Comparison of ENCODE assay signal across 9 cellular contexts in genomic region chr3:132006605-132007204, GRCh38. TPM values are rescaled to one million over a fixed set of nuclear protein-coding genes. Genes with fewer than 3 reads are reported as not detected.
DNase-seq lines count a peak whose midpoint lies in the region; ATAC-seq and TF ChIP-seq lines count a peak whose summit lies in the region.
"Had no signal": no experiment of that assay in that cellular context is flagged by ENCODE, and none has a peak within 500 bp of the region (broad histone marks: within the 10 kb centered on the region; RNA-seq: fewer than 3 reads in every experiment).

No MANE protein-coding gene starts in this region.

- ATAC-seq in HCT116: peak; percentile 67; the same call in 1 of the 2 replicates
- no peak for ATAC-seq in GM18858 (IDR thresholded peaks at IDR 0.05; ENCODE audit: unreplicated experiment)
- no peak for ATAC-seq in GM21515 (IDR thresholded peaks at IDR 0.05; ENCODE audit: unreplicated experiment)

- peak; percentile 10 for DNase-seq in NCI-H1092 treated with DMSO at 0.1 percent for 48 hours (lab: John Stamatoyannopoulos, UW)
- no peak for DNase-seq in NCI-H1092 (lab: John Stamatoyannopoulos, UW)
- peak; percentile 13 for DNase-seq in HCT116 (ENCODE audit: low read depth, low spot score)
- peak; percentile 6 to 45 for DNase-seq in SJCRH30
- DNase-seq in glomerular visceral epithelial cell (ENCODE audit: extremely low spot score): peak; percentile 17
- DNase-seq in type B pancreatic cell (ENCODE audit: extremely low spot score, unreplicated experiment): no peak

- TF ChIP-seq POLR2A in HCT116 (IDR thresholded peaks at IDR 0.05; ENCODE audit: borderline replicate concordance, extremely low read depth, insufficient read depth, insufficient read length): no peak

- RAD21 ChIA-PET in HCT116 (lab: Charles Lee; ENCODE audit: low non-redundant PET in 1 of 2, low total read pairs in 2 of 2, uncharacterized antibody in 2 of 2, unreplicated experiment in 2 of 2): no interaction called here

- H3K36me3 Mint-ChIP-seq in type B pancreatic cell: no peaks in the 10 kb centered on the region

- TF ChIP-seq CTCF in HCT116 (IDR thresholded peaks at IDR 0.05 in 2 of 3, conservative IDR thresholded peaks at IDR 0.05 in 1 of 3; ENCODE audit: borderline replicate concordance in 1 of 3, insufficient read depth in 1 of 3, low read depth in 2 of 3, low read length in 2 of 3) (peak; percentile 35 to 68 (median 64); a peak in 5 of 6 replicates), type B pancreatic cell (conservative IDR thresholded peaks at IDR 0.05) (peak; percentile 73)

- no peak overlapping the region for H3K27ac Mint-ChIP-seq in type B pancreatic cell

- peaks cover 17% of the 10 kb centered on the region for H3K4me1 Mint-ChIP-seq in type B pancreatic cell (ENCODE audit: unreplicated experiment)

- no peaks in the 10 kb centered on the region for H3K9me3 ChIP-seq in HCT116 (ENCODE audit: control insufficient read depth in 1 of 2, insufficient read depth in 1 of 2, low read depth in 1 of 2, low read length in 2 of 2)
- no peaks in the 10 kb centered on the region for H3K9me3 ChIP-seq in SJCRH30 (replicated peaks)
- H3K9me3 ChIP-seq: BLaER1 had no signal

- peaks cover 6% of the 10 kb centered on the region for H3K27me3 Mint-ChIP-seq in type B pancreatic cell

- no TSS peak for BruUV-seq in HCT116 (replicated peaks; lab: Mats Ljungman, UMichigan)

- no peak overlapping the region for H3K4me2 ChIP-seq in HCT116 (ENCODE audit: low read length)
- H3K4me2 ChIP-seq: BLaER1 had no signal

- no peaks in the 10 kb centered on the region for H4K20me1 ChIP-seq in HCT116 (ENCODE audit: insufficient read depth)
- H4K20me1 ChIP-seq: BLaER1 had no signal

- no peak overlapping the region for H3K9ac ChIP-seq in HCT116 (ENCODE audit: low read length)
- H3K9ac ChIP-seq: BLaER1 had no signal

- H3K36me3 ChIP-seq in HCT116 (ENCODE audit: control insufficient read depth in 1 of 2, insufficient read depth in 2 of 2, low read length in 2 of 2) (no peaks in the 10 kb centered on the region), SJCRH30 (no peaks in the 10 kb centered on the region)
- H3K36me3 ChIP-seq: BLaER1 had no signal

- no peak overlapping the region for H2AFZ ChIP-seq in HCT116 (ENCODE audit: low read depth, low read length, poor library complexity, severe bottlenecking)

- peaks cover 10% of the 10 kb centered on the region; the same call in 1 of the 2 replicates for H3K27me3 ChIP-seq in HCT116 (ENCODE audit: insufficient read depth, low read length)
- no peaks in the 10 kb centered on the region for H3K27me3 ChIP-seq in SJCRH30
- H3K27me3 ChIP-seq: BLaER1 had no signal

- H3K9me2 ChIP-seq in HCT116 (ENCODE audit: insufficient read depth): no peaks in the 10 kb centered on the region

- no peaks in the 10 kb centered on the region for H3K4me1 ChIP-seq in HCT116 (ENCODE audit: control insufficient read depth in 1 of 2, insufficient read depth in 2 of 2, low read length in 2 of 2)
- H3K4me1 ChIP-seq in SJCRH30: no peaks in the 10 kb centered on the region
- H3K4me1 ChIP-seq: BLaER1 had no signal

- TF ChIP-seq RAD21 in HCT116 (IDR thresholded peaks at IDR 0.05; ENCODE audit: low read depth): peak; percentile 39

- POLR2A ChIA-PET in HCT116 (lab: Charles Lee): no interaction called here

- no peak overlapping the region for H3K27ac ChIP-seq in HCT116 (ENCODE audit: low read depth, low read length)
- H3K27ac ChIP-seq in SJCRH30: no peak overlapping the region
- H3K27ac ChIP-seq: BLaER1 had no signal

- intact Hi-C loops in HCT116 (cut with micrococcal nuclease): no loop called here

- H3K9me3 Mint-ChIP-seq in type B pancreatic cell: no peaks in the 10 kb centered on the region

- H3K79me2 ChIP-seq in HCT116 (ENCODE audit: insufficient read depth, low read length): no peaks in the 10 kb centered on the region

- CTCF ChIA-PET in HCT116 (lab: Charles Lee): interaction anchor here (1.3 kb wide), 1 partner anchor 12 kb away, joined by 3 read pairs; no protein-coding TSS in a partner anchor

- H3K4me3 ChIP-seq in HCT116 (replicated peaks in 1 of 2; ENCODE audit: low read depth in 1 of 2, low read length in 2 of 2) (no peak overlapping the region), SJCRH30 (no peak overlapping the region)
- H3K4me3 ChIP-seq: BLaER1 had no signal

- H3K4me3 Mint-ChIP-seq in type B pancreatic cell: no peak overlapping the region

TF ChIP-seq in HCT116, 20 proteins besides CTCF, POLR2A, EP300 and RAD21:
- TF ChIP-seq JUND (IDR thresholded peaks at IDR 0.05) (no peak), CEBPB (IDR thresholded peaks at IDR 0.05; ENCODE audit: low read depth) (0 out of 2 replicates have a peak, but pooled peaks have one; percentile 25)

RNA-seq across cellular contexts. Expression of gene CPNE4, which starts 28.1 kb away (rescaled TPM):
- not detected for total RNA-seq in HCT116 (2021; ENCODE audit: unreplicated experiment)
- polyA plus RNA-seq in HCT116 (2012): not detected in 2 replicates
- 0.04 and 0.10 TPM in 2 replicates for total RNA-seq in SJCRH30 (2014; rRNA removed; shearing (Covaris generic))
- 3.9 and 5.2 TPM in 2 replicates for total RNA-seq in type B pancreatic cell (ENCODE audit: low replicate concordance)

Comparison
In these comparisons a context has a peak if more than half of its experiments do, and no peak if none do; other contexts are left out.
1. DNase-seq: peak in NCI-H1092 treated with DMSO at 0.1 percent for 48 hours (single experiment), HCT116 (single experiment), SJCRH30 (2 of 2) and glomerular visceral epithelial cell (single experiment); none in NCI-H1092 (single experiment) and type B pancreatic cell (single experiment).